Comparison of ENCODE assay signal across 8 cellular contexts in genomic region chr9:95048225-95049087, GRCh38.
A peak's percentile ranks its signal among the peaks of the same experiment; 100 is the strongest.
DNase-seq lines count a peak whose midpoint lies in the region; ATAC-seq, FAIRE-seq and TF ChIP-seq lines count a peak whose summit lies in the region.

No MANE protein-coding gene starts in this region.

- H3K4me3 Mint-ChIP-seq in activated CD8-positive, alpha-beta memory T cell treated with anti-CD3 and anti-CD28 coated beads, Interleukin-2, amount 10 ng/mL, durations not matched to agents 7 days and 5 days: peak overlapping the region; percentile 71
- H3K4me3 Mint-ChIP-seq in naive B cell: peak overlapping the region; percentile 69 to 90 (median 80)

- no peaks in the 10 kb centered on the region for H3K36me3 Mint-ChIP-seq in activated CD8-positive, alpha-beta memory T cell treated with anti-CD3 and anti-CD28 coated beads, Interleukin-2, amount 10 ng/mL, durations not matched to agents 7 days and 5 days
- peaks cover 0 to 10% of the 10 kb centered on the region in 2 donors for H3K36me3 Mint-ChIP-seq in naive B cell

- no peak for TF ChIP-seq POLR2A in GM12892 (IDR thresholded peaks at IDR 0.05; ENCODE audit: low read depth, low read length)

- no peak overlapping the region for H3K27ac Mint-ChIP-seq in activated CD8-positive, alpha-beta memory T cell treated with anti-CD3 and anti-CD28 coated beads, Interleukin-2, amount 10 ng/mL, durations not matched to agents 7 days and 5 days
- H3K27ac Mint-ChIP-seq in naive B cell: peak overlapping the region in 2 of 6 donors; percentile 21 to 66

- H3K4me1 Mint-ChIP-seq in activated CD8-positive, alpha-beta memory T cell treated with anti-CD3 and anti-CD28 coated beads, Interleukin-2, amount 10 ng/mL, durations not matched to agents 7 days and 5 days: peaks cover 9% of the 10 kb centered on the region
- peaks cover 4 to 7% (median 6%) of the 10 kb centered on the region in 3 donors for H3K4me1 Mint-ChIP-seq in naive B cell

- H3K9me3 Mint-ChIP-seq in activated CD8-positive, alpha-beta memory T cell treated with anti-CD3 and anti-CD28 coated beads, Interleukin-2, amount 10 ng/mL, durations not matched to agents 7 days and 5 days (ENCODE audit: low read depth): no peaks in the 10 kb centered on the region
- peaks cover 0 to 2% (median 0%) of the 10 kb centered on the region in 7 donors for H3K9me3 Mint-ChIP-seq in naive B cell

- H3K27me3 Mint-ChIP-seq in activated CD8-positive, alpha-beta memory T cell treated with anti-CD3 and anti-CD28 coated beads, Interleukin-2, amount 10 ng/mL, durations not matched to agents 7 days and 5 days: peaks cover 40% of the 10 kb centered on the region
- H3K27me3 Mint-ChIP-seq in naive B cell: peaks cover 12 to 21% (median 15%) of the 10 kb centered on the region in 3 donors

- peak overlapping the region; percentile 81 for H3K4me3 ChIP-seq in epithelial cell of esophagus (ENCODE audit: low read length)

- peak; percentile 68 for FAIRE-seq in GM12892 (lab: Jason Lieb, UNC)

- CTCF ChIA-PET in activated CD8-positive, alpha-beta memory T cell treated with anti-CD3 and anti-CD28 coated beads, Interleukin-2, amount 10 ng/mL, durations not matched to agents 7 days and 5 days (lab: Charles Lee): interaction anchor here (1.0 to 1.3 kb wide), 2 partner anchors 379 kb away, joined by 4 read pairs; no protein-coding TSS in a partner anchor

- DNase-seq in GM12892 (ENCODE audit: insufficient read length): peak; percentile 74
- DNase-seq in NCI-H82 (lab: John Stamatoyannopoulos, UW): peak; percentile 74
- DNase-seq in activated CD8-positive, alpha-beta memory T cell treated with anti-CD3 and anti-CD28 coated beads, Interleukin-2, amount 10 ng/mL, durations not matched to agents 7 days and 5 days: peak; percentile 51
- DNase-seq in epithelial cell of esophagus (ENCODE audit: low read depth): peak; percentile 93
- peak; percentile 34 for DNase-seq in naive B cell
- DNase-seq in stimulated activated naive CD4-positive, alpha-beta T cell (lab: John Stamatoyannopoulos, UW): peak in 4 of 6 experiments; percentile 6 to 45 (median 24)

- ATAC-seq in HG02884 (IDR thresholded peaks at IDR 0.05; ENCODE audit: unreplicated experiment) (peak; percentile 62), naive B cell (ENCODE audit: low read depth in 2 of 2) (peak; percentile 89 to 94), HG03097 (IDR thresholded peaks at IDR 0.05; ENCODE audit: low FRiP score, unreplicated experiment) (no peak)
- peak; percentile 94 for ATAC-seq in activated CD8-positive, alpha-beta memory T cell treated with anti-CD3 and anti-CD28 coated beads, Interleukin-2, amount 10 ng/mL, durations not matched to agents 7 days and 5 days

- no peak for TF ChIP-seq CTCF in epithelial cell of esophagus (IDR thresholded peaks at IDR 0.05; ENCODE audit: insufficient read depth, low read depth, low read length, missing control alignments)

Comparison
In these comparisons a context has a peak if more than half of its experiments do, and no peak if none do; other contexts are left out.
1. DNase-seq: peak in every context shown above with its lines; median percentile 93 in epithelial cell of esophagus; 74 in GM12892; 74 in NCI-H82; 51 in activated CD8-positive, alpha-beta memory T cell treated with anti-CD3 and anti-CD28 coated beads, Interleukin-2, amount 10 ng/mL, durations not matched to agents 7 days and 5 days; 34 in naive B cell; 24 in stimulated activated naive CD4-positive, alpha-beta T cell.